8 cellular contexts compared by ENCODE assay signal in genomic region chr4:153222790-153223417, GRCh38. TPM values are rescaled to one million over a fixed set of nuclear protein-coding genes. Genes with fewer than 3 reads are reported as not detected.
DNase-seq lines count a peak whose midpoint lies in the region; ATAC-seq and TF ChIP-seq lines count a peak whose summit lies in the region.

No MANE protein-coding gene starts in this region.

- peak overlapping the region; percentile 65 for H3K4me3 Mint-ChIP-seq in activated CD4-positive, alpha-beta memory T cell treated with anti-CD3 and anti-CD28 coated beads, Interleukin-2, amount 10 ng/mL, durations not matched to agents 7 days and 5 days
- H3K4me3 Mint-ChIP-seq in endodermal cell: peak overlapping the region; percentile 64

- H4K91ac ChIP-seq in mesenchymal stem cell (ENCODE audit: low read length): peak overlapping the region; percentile 93

- no peak overlapping the region for H3K27ac Mint-ChIP-seq in activated CD4-positive, alpha-beta memory T cell treated with anti-CD3 and anti-CD28 coated beads, Interleukin-2, amount 10 ng/mL, durations not matched to agents 7 days and 5 days
- H3K27ac Mint-ChIP-seq in endodermal cell: peak overlapping the region; percentile 82

- H3K23ac ChIP-seq in mesenchymal stem cell (ENCODE audit: low read length in 2 of 2): peak overlapping the region in 1 of 2 experiments; percentile 97

- no peaks in the 10 kb centered on the region for H3K4me1 ChIP-seq in KMS-11 (ENCODE audit: low read depth, poor library complexity, severe bottlenecking)
- H3K4me1 ChIP-seq in endodermal cell (ENCODE audit: control insufficient read depth, insufficient read depth, low read length): peaks cover 9% of the 10 kb centered on the region
- peaks cover 7% of the 10 kb centered on the region for H3K4me1 ChIP-seq in mesenchymal stem cell (ENCODE audit: control insufficient read depth, insufficient read depth, low read depth, low read length)
- H3K4me1 ChIP-seq in suprapubic skin: peaks cover 37% of the 10 kb centered on the region

- peak overlapping the region; percentile 77 for H2BK120ac ChIP-seq in mesenchymal stem cell (ENCODE audit: low read depth, low read length)

- peak overlapping the region; percentile 41 for H3K4me2 ChIP-seq in KMS-11
- H3K4me2 ChIP-seq in mesenchymal stem cell (ENCODE audit: low read length, poor library complexity, severe bottlenecking): peak overlapping the region; percentile 93

- peaks cover 4% of the 10 kb centered on the region; the same call in 1 of the 2 replicates for H3K27me3 ChIP-seq in KMS-11 (ENCODE audit: insufficient read depth, low read depth)
- H3K27me3 ChIP-seq in endodermal cell (ENCODE audit: control insufficient read depth, insufficient read depth, low read length, poor library complexity, severe bottlenecking): no peaks in the 10 kb centered on the region
- H3K27me3 ChIP-seq in mesenchymal stem cell (ENCODE audit: control insufficient read depth in 1 of 2, insufficient read depth in 1 of 2, low read length in 2 of 2): peaks cover 0 to 3% of the 10 kb centered on the region in 2 experiments
- no peaks in the 10 kb centered on the region for H3K27me3 ChIP-seq in suprapubic skin

- H3K4me3 ChIP-seq in KMS-11 (IDR thresholded peaks at IDR 0.05; ENCODE audit: insufficient read depth, low read depth, low read length) (no peak overlapping the region), endodermal cell (ENCODE audit: low read length) (peak overlapping the region; percentile 80), mesenchymal stem cell (ENCODE audit: insufficient read depth in 1 of 2, low read depth in 1 of 2, low read length in 2 of 2) (peak overlapping the region; percentile 77 to 87), suprapubic skin (peak overlapping the region; percentile 62)

- CTCF ChIA-PET in activated CD4-positive, alpha-beta memory T cell treated with anti-CD3 and anti-CD28 coated beads, Interleukin-2, amount 10 ng/mL, durations not matched to agents 7 days and 5 days (lab: Charles Lee): no interaction called here

- H2BK12ac ChIP-seq in mesenchymal stem cell (ENCODE audit: low read length in 2 of 2): peak overlapping the region; percentile 25 to 95

- H3K9me3 Mint-ChIP-seq in activated CD4-positive, alpha-beta memory T cell treated with anti-CD3 and anti-CD28 coated beads, Interleukin-2, amount 10 ng/mL, durations not matched to agents 7 days and 5 days: no peaks in the 10 kb centered on the region
- peaks cover 11% of the 10 kb centered on the region for H3K9me3 Mint-ChIP-seq in endodermal cell

- ATAC-seq in GM21529 (IDR thresholded peaks at IDR 0.05; ENCODE audit: unreplicated experiment): peak; percentile 61

- no peak for TF ChIP-seq EP300 in suprapubic skin (IDR thresholded peaks at IDR 0.05)

- H3K9me3 ChIP-seq in endodermal cell (ENCODE audit: control insufficient read depth, low read length): peaks cover 11% of the 10 kb centered on the region
- no peaks in the 10 kb centered on the region for H3K9me3 ChIP-seq in mesenchymal stem cell (ENCODE audit: control insufficient read depth, low read length)
- H3K9me3 ChIP-seq in suprapubic skin: no peaks in the 10 kb centered on the region

- no peaks in the 10 kb centered on the region for H4K20me1 ChIP-seq in KMS-11 (ENCODE audit: insufficient read depth)

- POLR2A ChIA-PET in activated CD4-positive, alpha-beta memory T cell treated with anti-CD3 and anti-CD28 coated beads, Interleukin-2, amount 10 ng/mL, durations not matched to agents 7 days and 5 days (lab: Charles Lee): no interaction called here

- H2BK5ac ChIP-seq in mesenchymal stem cell (ENCODE audit: low read depth, low read length, poor library complexity, severe bottlenecking): no peak overlapping the region

- H3K79me1 ChIP-seq in mesenchymal stem cell (replicated peaks; ENCODE audit: low read length, poor library complexity, severe bottlenecking): peaks cover 24% of the 10 kb centered on the region

- peak overlapping the region; percentile 73 to 96 for H3K4ac ChIP-seq in mesenchymal stem cell (ENCODE audit: low read depth in 1 of 2, low read length in 2 of 2)

- H3K14ac ChIP-seq in mesenchymal stem cell (ENCODE audit: low read length in 2 of 2): peak overlapping the region; percentile 9 to 87

- H3K27ac ChIP-seq in KMS-11 (no peak overlapping the region), endodermal cell (ENCODE audit: low read depth, low read length) (peak overlapping the region; percentile 80), mesenchymal stem cell (ENCODE audit: low read length, poor library complexity, severe bottlenecking) (peak overlapping the region; percentile 84), suprapubic skin (peak overlapping the region; percentile 85)

- H3K36me3 ChIP-seq in KMS-11 (ENCODE audit: insufficient read depth): no peaks in the 10 kb centered on the region
- H3K36me3 ChIP-seq in endodermal cell (ENCODE audit: control insufficient read depth, insufficient read depth, low read length): peaks cover 12% of the 10 kb centered on the region
- H3K36me3 ChIP-seq in mesenchymal stem cell (ENCODE audit: control insufficient read depth in 1 of 2, insufficient read depth in 2 of 2, low read depth in 1 of 2, low read length in 2 of 2): no peaks in the 10 kb centered on the region
- no peaks in the 10 kb centered on the region for H3K36me3 ChIP-seq in suprapubic skin

- DNase-seq in EL (peak; percentile 54), endodermal cell (peak; percentile 84), mesenchymal stem cell (peak; percentile 70), suprapubic skin (ENCODE audit: low spot score in 2 of 2) (peak; percentile 74 to 80), SHP77 (lab: John Stamatoyannopoulos, UW) (no peak)
- peak; percentile 23 for DNase-seq in activated CD4-positive, alpha-beta memory T cell treated with anti-CD3 and anti-CD28 coated beads, Interleukin-2, amount 10 ng/mL, durations not matched to agents 7 days and 5 days

- H4K8ac ChIP-seq in mesenchymal stem cell (ENCODE audit: low read length): peak overlapping the region; percentile 98

- TF ChIP-seq CTCF in KMS-11 (conservative IDR thresholded peaks at IDR 0.05; ENCODE audit: low read depth, low read length) (no peak), endodermal cell (conservative IDR thresholded peaks at IDR 0.05) (no peak), suprapubic skin (IDR thresholded peaks at IDR 0.05) (no peak)

- peaks cover 44% of the 10 kb centered on the region for H3K27me3 Mint-ChIP-seq in activated CD4-positive, alpha-beta memory T cell treated with anti-CD3 and anti-CD28 coated beads, Interleukin-2, amount 10 ng/mL, durations not matched to agents 7 days and 5 days
- peaks cover 53% of the 10 kb centered on the region for H3K27me3 Mint-ChIP-seq in endodermal cell (ENCODE audit: insufficient read depth)

- no peak overlapping the region for H2AK5ac ChIP-seq in mesenchymal stem cell (ENCODE audit: low read length, severe bottlenecking)

- peak overlapping the region; percentile 88 to 100 for H3K18ac ChIP-seq in mesenchymal stem cell (ENCODE audit: low read depth in 1 of 2, low read length in 2 of 2)

- no peaks in the 10 kb centered on the region for H3K79me2 ChIP-seq in KMS-11 (ENCODE audit: insufficient read depth, low read depth)

- H2AFZ ChIP-seq in KMS-11 (ENCODE audit: low read depth): peak overlapping the region; percentile 85
- H2AFZ ChIP-seq in mesenchymal stem cell (ENCODE audit: low read depth, low read length): peak overlapping the region; percentile 60

- peaks cover 7% of the 10 kb centered on the region for H3K36me3 Mint-ChIP-seq in activated CD4-positive, alpha-beta memory T cell treated with anti-CD3 and anti-CD28 coated beads, Interleukin-2, amount 10 ng/mL, durations not matched to agents 7 days and 5 days (ENCODE audit: low read depth)
- peaks cover 25% of the 10 kb centered on the region for H3K36me3 Mint-ChIP-seq in endodermal cell (ENCODE audit: low read depth)

- WGBS in endodermal cell (ENCODE audit: insufficient coverage in 1 of 2, insufficient read length in 1 of 2), 2 experiments: 4 to 7% methylated on average over 17 to 57 of the region's 57 CpGs
- WGBS in mesenchymal stem cell: 1% methylated on average over 48 of the region's 57 CpGs
- under 1% methylated on average over 16 of the region's 57 CpGs for WGBS in suprapubic skin

- peak overlapping the region; percentile 75 for H2BK15ac ChIP-seq in mesenchymal stem cell (ENCODE audit: low read depth, poor library complexity, severe bottlenecking)

- no peak for TF ChIP-seq POLR2A in suprapubic skin (IDR thresholded peaks at IDR 0.05)

- H3K9ac ChIP-seq in KMS-11 (peak overlapping the region; percentile 22; the same call in 1 of the 2 replicates), endodermal cell (ENCODE audit: extremely low read depth, low read length, poor library complexity, severe bottlenecking) (peak overlapping the region; percentile 45), mesenchymal stem cell (ENCODE audit: low read length) (peak overlapping the region; percentile 91)

- peaks cover 24% of the 10 kb centered on the region for H3K4me1 Mint-ChIP-seq in activated CD4-positive, alpha-beta memory T cell treated with anti-CD3 and anti-CD28 coated beads, Interleukin-2, amount 10 ng/mL, durations not matched to agents 7 days and 5 days
- peaks cover 32% of the 10 kb centered on the region for H3K4me1 Mint-ChIP-seq in endodermal cell

RNA-seq across cellular contexts. Expression of gene TRIM2, which starts 18.7 kb away (rescaled TPM):
- total RNA-seq in activated CD4-positive, alpha-beta memory T cell treated with anti-CD3 and anti-CD28 coated beads, Interleukin-2, amount 10 ng/mL, durations not matched to agents 7 days and 5 days: under 1 TPM; 0.10 to 0.20 TPM
- total RNA-seq in endodermal cell (10 to 100 TPM; 31.8 to 56.1 TPM), suprapubic skin (10 to 100 TPM; 17.3 to 45.1 (median 37.5) TPM)
- polyA plus RNA-seq in endodermal cell (2013, experiment 1 of 2): 83.8 TPM
- polyA plus RNA-seq in endodermal cell (2013, experiment 2 of 2): 72.7 TPM
- polyA plus RNA-seq in mesenchymal stem cell (2013, experiment 1 of 2): 18.0 TPM
- polyA plus RNA-seq in mesenchymal stem cell (2013, experiment 2 of 2): 18.0 TPM

Comparison
In these comparisons a context has a peak if more than half of its experiments do, and no peak if none do; other contexts are left out.
1. DNase-seq: peak in EL (single experiment), activated CD4-positive, alpha-beta memory T cell treated with anti-CD3 and anti-CD28 coated beads, Interleukin-2, amount 10 ng/mL, durations not matched to agents 7 days and 5 days (single experiment), endodermal cell (single experiment), mesenchymal stem cell (single experiment) and suprapubic skin (2 of 2); none in SHP77 (0 of 2).
2. H3K9ac ChIP-seq: peak in every context shown above with its lines; median percentile 91 in mesenchymal stem cell; 45 in endodermal cell; 22 in KMS-11.
3. RNA of gene TRIM2, which starts 18.7 kb away (total RNA-seq): 31.8 to 56.1 TPM in endodermal cell and 17.3 to 45.1 TPM in suprapubic skin; 0.10 to 0.20 TPM in activated CD4-positive, alpha-beta memory T cell treated with anti-CD3 and anti-CD28 coated beads, Interleukin-2, amount 10 ng/mL, durations not matched to agents 7 days and 5 days; every median in the first group is over 10 times any median in the second.